Comparison of ENCODE assay signal across 8 cellular contexts in genomic region chr1:94541175-94542087, GRCh38. TPM values are rescaled to one million over a fixed set of nuclear protein-coding genes. Genes with fewer than 3 reads are reported as not detected.
DNase-seq lines count a peak whose midpoint lies in the region; ATAC-seq and TF ChIP-seq lines count a peak whose summit lies in the region.

Gene F3, minus strand, starts transcription at chr1:94541759. Its CDS starts 123 bp downstream, at chr1:94541636.

- TF ChIP-seq CTCF in CD14-positive monocyte (IDR thresholded peaks at IDR 0.05), result no peak
- no peak for TF ChIP-seq CTCF in HL-60 (IDR thresholded peaks at IDR 0.05; ENCODE audit: insufficient read depth, low read length)
- TF ChIP-seq CTCF in glutamatergic neuron (IDR thresholded peaks at IDR 0.05; ENCODE audit: partially characterized antibody, unreplicated experiment), result no peak
- no peak for TF ChIP-seq CTCF in osteoblast (IDR thresholded peaks at IDR 0.05; ENCODE audit: extremely low read depth, low read depth, low read length)
- TF ChIP-seq CTCF in testis (IDR thresholded peaks at IDR 0.05), result no peak

- H3K4me3 ChIP-seq in HL-60 (replicated peaks; ENCODE audit: insufficient read depth, low read length) (peak within 1 kb of the TSS; percentile 85), osteoblast (ENCODE audit: insufficient read depth, low read length) (peak within 1 kb of the TSS; percentile 70), testis (peak within 1 kb of the TSS; percentile 79 to 96)

- peak within 1 kb of the TSS; percentile 87 for H3K4me2 ChIP-seq in osteoblast (ENCODE audit: insufficient read depth, low read length)

- H3K9me3 ChIP-seq in osteoblast (ENCODE audit: low read depth, low read length), result no peaks in the 10 kb centered on the region
- no peaks in the 10 kb centered on the region for H3K9me3 ChIP-seq in testis

- H3K36me3 ChIP-seq in osteoblast (ENCODE audit: insufficient read depth, low read length) (no peaks in the 10 kb centered on the region), testis (ENCODE audit: low read depth, missing control alignments) (no peaks in the 10 kb centered on the region)

- H2AFZ ChIP-seq in osteoblast (ENCODE audit: low read length), result peak within 1 kb of the TSS; percentile 61

- ATAC-seq in GM19397 (IDR thresholded peaks at IDR 0.05; ENCODE audit: unreplicated experiment), result peak; percentile 80
- peak; percentile 98 for ATAC-seq in activated naive CD4-positive, alpha-beta T cell treated with anti-CD3 and anti-CD28 coated beads, Interleukin-2, amount 50 U/mL, for 72 hours

- WGBS in testis, 2 donors, result 4% methylated on average over 24 to 75 of the region's 96 CpGs

- H3K27me3 ChIP-seq in HL-60 (ENCODE audit: insufficient read depth, poor library complexity, severe bottlenecking) (no peaks in the 10 kb centered on the region), osteoblast (ENCODE audit: insufficient read depth, low read length) (peaks cover 8% of the 10 kb centered on the region), testis (no peaks in the 10 kb centered on the region)

- H3K27ac ChIP-seq in HL-60 (replicated peaks) (peak within 1 kb of the TSS; percentile 72), osteoblast (ENCODE audit: low read depth, low read length) (peak within 1 kb of the TSS; percentile 55), testis (peak within 1 kb of the TSS; percentile 94)

- DNase-seq in CD14-positive monocyte (ENCODE audit: low spot score) (peak; percentile 90), HL-60 (ENCODE audit: low read depth in 1 of 2, low spot score in 1 of 2) (peak; percentile 67 to 82), SHP77 (lab: John Stamatoyannopoulos, UW) (peak; percentile 79 to 90), glutamatergic neuron (peak; percentile 72), osteoblast (ENCODE audit: insufficient read length, low spot score, missing footprints) (peak; percentile 94), testis (peak; percentile 96)
- peak; percentile 75 to 76 for DNase-seq in activated naive CD4-positive, alpha-beta T cell treated with anti-CD3 and anti-CD28 coated beads, Interleukin-2, amount 50 U/mL, for 72 hours (ENCODE audit: low spot score in 2 of 2)

- H3K9me3 Mint-ChIP-seq in CD14-positive monocyte, result peaks cover 0 to 7% (median 0%) of the 10 kb centered on the region in 7 donors
- no peaks in the 10 kb centered on the region for H3K9me3 Mint-ChIP-seq in activated naive CD4-positive, alpha-beta T cell treated with anti-CD3 and anti-CD28 coated beads, Interleukin-2, amount 50 U/mL, for 72 hours
- peaks cover 2% of the 10 kb centered on the region for H3K9me3 Mint-ChIP-seq in glutamatergic neuron (ENCODE audit: unreplicated experiment)

- H3K36me3 Mint-ChIP-seq in CD14-positive monocyte, result peaks cover 9 to 16% of the 10 kb centered on the region in 2 donors
- H3K36me3 Mint-ChIP-seq in activated naive CD4-positive, alpha-beta T cell treated with anti-CD3 and anti-CD28 coated beads, Interleukin-2, amount 50 U/mL, for 72 hours, result peaks cover 0 to 6% of the 10 kb centered on the region in 2 donors
- H3K36me3 Mint-ChIP-seq in glutamatergic neuron (ENCODE audit: unreplicated experiment), result no peaks in the 10 kb centered on the region

- H3K4me1 ChIP-seq in osteoblast (ENCODE audit: insufficient read depth, low read length), result peaks cover 35% of the 10 kb centered on the region
- H3K4me1 ChIP-seq in testis, result peaks cover 26% of the 10 kb centered on the region

- H3K27ac Mint-ChIP-seq in CD14-positive monocyte, result peak within 1 kb of the TSS; percentile 80 to 95 (median 92)
- no peak within 1 kb of the TSS for H3K27ac Mint-ChIP-seq in activated naive CD4-positive, alpha-beta T cell treated with anti-CD3 and anti-CD28 coated beads, Interleukin-2, amount 50 U/mL, for 72 hours
- H3K27ac Mint-ChIP-seq in glutamatergic neuron (ENCODE audit: unreplicated experiment), result no peak within 1 kb of the TSS

- intact Hi-C loops in CD14-positive monocyte (cut with micrococcal nuclease) (loop anchor here (5.0 to 10.0 kb wide), 3 partner anchors 53 to 251 kb away; no protein-coding TSS in a partner anchor), testis (cut with DNase I; ENCODE audit: low total_unique reads) (no loop called here)

- peak; percentile 77 for TF ChIP-seq POLR2A in testis (IDR thresholded peaks at IDR 0.05)

- H3K27me3 Mint-ChIP-seq in CD14-positive monocyte (ENCODE audit: low read depth in 3 of 3) (peaks cover 0 to 13% (median 5%) of the 10 kb centered on the region in 3 donors), glutamatergic neuron (ENCODE audit: unreplicated experiment) (peaks cover 8% of the 10 kb centered on the region)

- H4K20me1 ChIP-seq in osteoblast (ENCODE audit: insufficient read depth, low read length), result peaks cover 4% of the 10 kb centered on the region

- H3K79me2 ChIP-seq in osteoblast (ENCODE audit: insufficient read depth, low read length), result no peaks in the 10 kb centered on the region

- peaks cover 41% of the 10 kb centered on the region for H3K4me1 Mint-ChIP-seq in CD14-positive monocyte
- peaks cover 8% of the 10 kb centered on the region for H3K4me1 Mint-ChIP-seq in glutamatergic neuron (ENCODE audit: low read depth, unreplicated experiment)

- H3K4me3 Mint-ChIP-seq in CD14-positive monocyte (peak within 1 kb of the TSS; percentile 90 to 95), glutamatergic neuron (ENCODE audit: unreplicated experiment) (peak within 1 kb of the TSS; percentile 85)

RNA-seq across cellular contexts. Expression of gene F3, which starts in this region (rescaled TPM):
- polyA plus RNA-seq in CD14-positive monocyte (under 1 TPM; 0.29 to 0.77 TPM), testis (ENCODE audit: insufficient read depth, low read depth, low replicate concordance) (51.6 TPM)
- under 1 TPM in 1 of 2 donors, not detected in 1; 0.18 TPM for total RNA-seq in activated naive CD4-positive, alpha-beta T cell treated with anti-CD3 and anti-CD28 coated beads, Interleukin-2, amount 50 U/mL, for 72 hours
- total RNA-seq in glutamatergic neuron (ENCODE audit: unreplicated experiment) (0.93 TPM), osteoblast (5.8 and 7.4 TPM in 2 replicates), testis (100 to 1,000 TPM; 111 to 135 TPM)

Comparison
In these comparisons a context has a peak if more than half of its experiments do, and no peak if none do; other contexts are left out.
1. Peak in every context shown above with its lines: DNase-seq, ATAC-seq, H3K4me3 ChIP-seq and H3K27ac ChIP-seq.
2. RNA of gene F3 (total RNA-seq): 111 to 135 TPM in testis; 5.8 to 7.4 TPM in osteoblast, 0.93 TPM in glutamatergic neuron (single experiment) and 0.18 TPM in activated naive CD4-positive, alpha-beta T cell treated with anti-CD3 and anti-CD28 coated beads, Interleukin-2, amount 50 U/mL, for 72 hours; every median in the first group is over 10 times any median in the second.
3. RNA of gene F3 (polyA plus RNA-seq): 51.6 TPM in testis (single experiment); 0.29 to 0.77 TPM in CD14-positive monocyte; every median in the first group is over 10 times any median in the second.
4. Peak in DNase-seq in CD14-positive monocyte; RNA of the gene not detected or under 1 TPM.
5. Peak in DNase-seq and ATAC-seq in activated naive CD4-positive, alpha-beta T cell treated with anti-CD3 and anti-CD28 coated beads, Interleukin-2, amount 50 U/mL, for 72 hours; RNA of the gene not detected or under 1 TPM.
6. Peak in DNase-seq in glutamatergic neuron; RNA of the gene not detected or under 1 TPM.
7. H3K27ac Mint-ChIP-seq: peak in CD14-positive monocyte (7 of 7); none in activated naive CD4-positive, alpha-beta T cell treated with anti-CD3 and anti-CD28 coated beads, Interleukin-2, amount 50 U/mL, for 72 hours (0 of 2) and glutamatergic neuron (single experiment).